Comparison of ENCODE assay signal across 1 cellular context in genomic region chr9:129558551-129559505, GRCh38.
TF ChIP-seq lines count a peak whose summit lies in the region.

No MANE protein-coding gene starts in this region.

TF ChIP-seq in HepG2, 621 proteins besides CTCF, POLR2A, EP300 and RAD21 (continued from another document and continues in another):
- TF ChIP-seq ZNF691 (CRISPR knock-in tag; IDR thresholded peaks at IDR 0.05; ENCODE audit: borderline replicate concordance, low read depth), result peak; percentile 88
- TF ChIP-seq POGZ (CRISPR knock-in tag; IDR thresholded peaks at IDR 0.05), result peak; percentile 25; the same call in 1 of the 2 replicates
- TF ChIP-seq MEF2D (CRISPR knock-in tag; IDR thresholded peaks at IDR 0.05), result peak; percentile 22; the same call in 1 of the 2 replicates
- TF ChIP-seq ZNF276 (CRISPR knock-in tag; IDR thresholded peaks at IDR 0.05; ENCODE audit: low read depth), result peak; percentile 95
- no peak for TF ChIP-seq EHMT2 (IDR thresholded peaks at IDR 0.05; ENCODE audit: borderline replicate concordance, low read depth, low read length)
- TF ChIP-seq ZNF331 (CRISPR knock-in tag; IDR thresholded peaks at IDR 0.05), result peak; percentile 80
- TF ChIP-seq ZNF142 (CRISPR knock-in tag; IDR thresholded peaks at IDR 0.05), result peak; percentile 90
- no peak for TF ChIP-seq ZNF282 (IDR thresholded peaks at IDR 0.05; ENCODE audit: partially characterized antibody)
- peak; percentile 93 for TF ChIP-seq ZNF761 (CRISPR knock-in tag; conservative IDR thresholded peaks at IDR 0.05)
- TF ChIP-seq BRCA1 (CRISPR knock-in tag; IDR thresholded peaks at IDR 0.05), result peak; percentile 92; the same call in 1 of the 2 replicates
- peak; percentile 86 for TF ChIP-seq UBTF (CRISPR knock-in tag; IDR thresholded peaks at IDR 0.05)
- TF ChIP-seq ZNF33A (CRISPR knock-in tag; IDR thresholded peaks at IDR 0.05; ENCODE audit: borderline replicate concordance), result no peak
- no peak for TF ChIP-seq PAWR (CRISPR knock-in tag; IDR thresholded peaks at IDR 0.05; ENCODE audit: borderline replicate concordance)
- TF ChIP-seq ZFP36L1 (CRISPR knock-in tag; IDR thresholded peaks at IDR 0.05), result peak; percentile 99
- no peak for TF ChIP-seq GLMP (CRISPR knock-in tag; IDR thresholded peaks at IDR 0.05; ENCODE audit: borderline replicate concordance)
- no peak for TF ChIP-seq MBD4 (IDR thresholded peaks at IDR 0.05; ENCODE audit: borderline replicate concordance, low read length)
- TF ChIP-seq CERS6 (CRISPR knock-in tag; IDR thresholded peaks at IDR 0.05), result no peak
- TF ChIP-seq CREB1 (IDR thresholded peaks at IDR 0.05), result 0 out of 2 replicates have a peak, but pooled peaks have one; percentile 8
- no peak for TF ChIP-seq CREB1 (CRISPR knock-in tag; IDR thresholded peaks at IDR 0.05)
- peak; percentile 43 for TF ChIP-seq JARID2 (CRISPR knock-in tag; IDR thresholded peaks at IDR 0.05; ENCODE audit: insufficient replicate concordance)
- TF ChIP-seq ETS1 (CRISPR knock-in tag; IDR thresholded peaks at IDR 0.05), result peak; percentile 93; the same call in 1 of the 2 replicates
- peak; percentile 97 for TF ChIP-seq MED1 (CRISPR knock-in tag; IDR thresholded peaks at IDR 0.05)
- TF ChIP-seq ZNF703 (CRISPR knock-in tag; IDR thresholded peaks at IDR 0.05; ENCODE audit: borderline replicate concordance), result peak; percentile 89; the same call in 1 of the 2 replicates
- TF ChIP-seq RORA (CRISPR knock-in tag; IDR thresholded peaks at IDR 0.05), result no peak
- peak; percentile 73; the same call in 1 of the 2 replicates for TF ChIP-seq ZNF33B (CRISPR knock-in tag; IDR thresholded peaks at IDR 0.05)
- TF ChIP-seq MNT (IDR thresholded peaks at IDR 0.05), result 0 out of 2 replicates have a peak, but pooled peaks have one; percentile 39
- no peak for TF ChIP-seq LRRFIP1 (CRISPR knock-in tag; conservative IDR thresholded peaks at IDR 0.05)
- TF ChIP-seq ZFP36L2 (CRISPR knock-in tag; IDR thresholded peaks at IDR 0.05), result 0 out of 2 replicates have a peak, but pooled peaks have one; percentile 70
- peak; percentile 80 for TF ChIP-seq MAZ (IDR thresholded peaks at IDR 0.05; ENCODE audit: borderline replicate concordance, low read depth, low read length)
- peak; percentile 97 for TF ChIP-seq MAZ (CRISPR knock-in tag; IDR thresholded peaks at IDR 0.05; ENCODE audit: low read depth)
- TF ChIP-seq TP53 (CRISPR knock-in tag; conservative IDR thresholded peaks at IDR 0.05), result peak; percentile 53; the same call in 1 of the 2 replicates
- TF ChIP-seq ZNF17 (CRISPR knock-in tag; IDR thresholded peaks at IDR 0.05), result no peak
- TF ChIP-seq ATM (IDR thresholded peaks at IDR 0.05; ENCODE audit: borderline replicate concordance), result no peak
- no peak for TF ChIP-seq SMARCC2 (IDR thresholded peaks at IDR 0.05)
- TF ChIP-seq ZNF549 (CRISPR knock-in tag; IDR thresholded peaks at IDR 0.05), result no peak
- TF ChIP-seq SRSF1 (optimal IDR thresholded peaks at IDR 0.05; ENCODE audit: low read depth, low read length), result peak; percentile 62
- TF ChIP-seq ZNF589 (CRISPR knock-in tag; conservative IDR thresholded peaks at IDR 0.05), result peak; percentile 86
- peak; percentile 94 for TF ChIP-seq MIXL1 (CRISPR knock-in tag; IDR thresholded peaks at IDR 0.05)
- TF ChIP-seq ZFP36 (IDR thresholded peaks at IDR 0.05; ENCODE audit: borderline replicate concordance, low read depth, low read length, partially characterized antibody), result no peak
- 0 out of 2 replicates have a peak, but pooled peaks have one; percentile 75 for TF ChIP-seq ZBTB42 (CRISPR knock-in tag; IDR thresholded peaks at IDR 0.05)
- peak; percentile 94 for TF ChIP-seq NRL (CRISPR knock-in tag; IDR thresholded peaks at IDR 0.05; ENCODE audit: borderline replicate concordance)
- TF ChIP-seq CSRNP1 (CRISPR knock-in tag; IDR thresholded peaks at IDR 0.05), result peak; percentile 88
